In genomic region chrX:151852294-151852693, GRCh38 we compare ENCODE assay signal across 29 cellular contexts.
DNase-seq lines count a peak whose midpoint lies in the region; ATAC-seq and TF ChIP-seq lines count a peak whose summit lies in the region.
"Had no signal": no experiment of that assay in that cellular context is flagged by ENCODE, and none has a peak within 500 bp of the region (broad histone marks: within the 10 kb centered on the region; RNA-seq: fewer than 3 reads in every experiment).

No MANE protein-coding gene starts in this region.

- POLR2A ChIA-PET in T-cell (lab: Charles Lee) = no interaction called here

- no peaks in the 10 kb centered on the region for H3K4me1 ChIP-seq in mesendoderm (ENCODE audit: control insufficient read depth, low read depth, low read length)
- H3K4me1 ChIP-seq: ascending aorta, heart right ventricle, thyroid gland had no signal

- no peak overlapping the region for H4K8ac ChIP-seq in mesendoderm (ENCODE audit: low read depth, low read length)

- no peak overlapping the region for H3K27ac Mint-ChIP-seq in T-cell
- H3K27ac Mint-ChIP-seq: activated CD4-positive, alpha-beta T cell treated with anti-CD3 and anti-CD28 coated beads, Interleukin-2, amount 10 ng/mL, durations not matched to agents 24 days and 14 days; activated CD8-positive, alpha-beta memory T cell treated with anti-CD3 and anti-CD28 coated beads, Interleukin-2, amount 10 ng/mL, durations not matched to agents 7 days and 5 days; activated T-helper 1 cell treated with anti-CD3 and anti-CD28 coated beads, Interleukin-12 subunit alpha, Interleukin-12 subunit beta, Interleukin-2, Interleukin-4 antibody, amounts not matched to agents 30 ng/mL and 10 ng/mL and 1 ng/mL, durations not matched to agents 14 hours and 24 hours and 36 hours; naive thymus-derived CD8-positive, alpha-beta T cell; stimulated activated naive CD8-positive, alpha-beta T cell treated with anti-CD3 and anti-CD28 coated beads, Interleukin-15, Interleukin-2, amounts not matched to agents 100 ng/mL and 50 ng/mL, for 24 hours; T-helper 1 cell treated with Interleukin-12 subunit alpha and Interleukin-12 subunit beta and Interleukin-4 antibody, amounts not matched to agents 30 μg/mL and 1 μg/mL, for 36 hours had no signal

- no peaks in the 10 kb centered on the region for H3K36me3 Mint-ChIP-seq in T-cell
- H3K36me3 Mint-ChIP-seq: activated CD8-positive, alpha-beta memory T cell treated with anti-CD3 and anti-CD28 coated beads, Interleukin-2, amount 10 ng/mL, durations not matched to agents 7 days and 5 days; naive thymus-derived CD8-positive, alpha-beta T cell had no signal

- H3K27ac ChIP-seq in mesendoderm (ENCODE audit: low read depth, low read length) = no peak overlapping the region
- H3K27ac ChIP-seq: ascending aorta, heart right ventricle, ovary, thyroid gland had no signal

- H3K27me3 ChIP-seq in mesendoderm (ENCODE audit: insufficient read depth, low read length, poor library complexity) = no peaks in the 10 kb centered on the region
- H3K27me3 ChIP-seq: ascending aorta, ovary, thyroid gland had no signal

- no peak overlapping the region for H3K23ac ChIP-seq in mesendoderm (ENCODE audit: low read length)

- peak; percentile 74; the same call in 2 of the 3 replicates for ATAC-seq in SK-N-SH treated with all-trans-retinoic acid at 6 μM for 48 hours
- no peak for ATAC-seq in T-cell (replicated peaks in 1 of 4)
- ATAC-seq: activated CD8-positive, alpha-beta memory T cell treated with anti-CD3 and anti-CD28 coated beads, Interleukin-2, amount 10 ng/mL, durations not matched to agents 7 days and 5 days; heart right ventricle; left lobe of liver; naive thymus-derived CD8-positive, alpha-beta T cell; PC-3 had no signal

- H3K4ac ChIP-seq in mesendoderm (ENCODE audit: low read depth, low read length) = no peak overlapping the region

- WGBS in mesendoderm (ENCODE audit: extremely low coverage, insufficient coverage, low lambda C conversion rate) = no CpG with 5 or more reads among the region's 3 CpGs

- H2BK120ac ChIP-seq in mesendoderm (ENCODE audit: low read depth, low read length) = no peak overlapping the region

- H3K4me3 ChIP-seq in mesendoderm (ENCODE audit: low read length) = no peak overlapping the region
- H3K4me3 ChIP-seq: ascending aorta, heart right ventricle, ovary, thyroid gland had no signal

- no peak overlapping the region for H2AK5ac ChIP-seq in mesendoderm (ENCODE audit: low read length)

- H2BK15ac ChIP-seq in mesendoderm (replicated peaks; ENCODE audit: low read depth) = no peak overlapping the region

- no peak overlapping the region for H3K4me2 ChIP-seq in mesendoderm (ENCODE audit: low read length)

- H3K4me3 Mint-ChIP-seq in T-cell = no peak overlapping the region
- H3K4me3 Mint-ChIP-seq: activated CD4-positive, alpha-beta T cell treated with anti-CD3 and anti-CD28 coated beads, Interleukin-2, amount 10 ng/mL, durations not matched to agents 24 days and 14 days; activated CD8-positive, alpha-beta memory T cell treated with anti-CD3 and anti-CD28 coated beads, Interleukin-2, amount 10 ng/mL, durations not matched to agents 7 days and 5 days; activated T-helper 1 cell treated with anti-CD3 and anti-CD28 coated beads, Interleukin-12 subunit alpha, Interleukin-12 subunit beta, Interleukin-2, Interleukin-4 antibody, amounts not matched to agents 30 ng/mL and 10 ng/mL and 1 ng/mL, durations not matched to agents 14 hours and 24 hours and 36 hours; naive thymus-derived CD8-positive, alpha-beta T cell; stimulated activated naive CD8-positive, alpha-beta T cell treated with anti-CD3 and anti-CD28 coated beads, Interleukin-15, Interleukin-2, amounts not matched to agents 100 ng/mL and 50 ng/mL, for 24 hours; T-helper 1 cell treated with Interleukin-12 subunit alpha and Interleukin-12 subunit beta and Interleukin-4 antibody, amounts not matched to agents 30 μg/mL and 1 μg/mL, for 36 hours had no signal

- no peaks in the 10 kb centered on the region for H3K79me2 ChIP-seq in mesendoderm (ENCODE audit: control insufficient read depth, insufficient read depth, low read length)

- H4K5ac ChIP-seq in mesendoderm (ENCODE audit: low read length) = no peak overlapping the region

- H3K27me3 Mint-ChIP-seq in T-cell = peaks cover 0 to 24% of the 10 kb centered on the region in 2 donors
- H3K27me3 Mint-ChIP-seq: activated CD4-positive, alpha-beta T cell treated with anti-CD3 and anti-CD28 coated beads, Interleukin-2, amount 10 ng/mL, durations not matched to agents 24 days and 14 days; activated CD8-positive, alpha-beta memory T cell treated with anti-CD3 and anti-CD28 coated beads, Interleukin-2, amount 10 ng/mL, durations not matched to agents 7 days and 5 days; stimulated activated naive CD8-positive, alpha-beta T cell treated with anti-CD3 and anti-CD28 coated beads, Interleukin-15, Interleukin-2, amounts not matched to agents 100 ng/mL and 50 ng/mL, for 24 hours had no signal

- CTCF ChIA-PET in T-cell (lab: Charles Lee) = no interaction called here

- no peak overlapping the region for H2BK5ac ChIP-seq in mesendoderm (ENCODE audit: low read length)

- H3K56ac ChIP-seq in mesendoderm (ENCODE audit: low read length) = no peak overlapping the region

- DNase-seq in DMS 273 (lab: John Stamatoyannopoulos, UW; ENCODE audit: unreplicated experiment) (peak; percentile 18), DMS 273 treated with DMSO at 0.1 percent for 48 hours (lab: John Stamatoyannopoulos, UW) (no peak), HT1080 (ENCODE audit: low read depth) (peak; percentile 30), mesendoderm (peak; percentile 16), midbrain (lab: John Stamatoyannopoulos, UW) (no peak), NOMO-1 treated with DMSO at 0.1 percent for 48 hours (lab: John Stamatoyannopoulos, UW; ENCODE audit: unreplicated experiment) (no peak), T-cell (no peak)
- DNase-seq: 8988T; activated CD4-positive, alpha-beta T cell treated with anti-CD3 and anti-CD28 coated beads, Interleukin-2, amount 10 ng/mL, durations not matched to agents 24 days and 14 days; activated CD8-positive, alpha-beta memory T cell treated with anti-CD3 and anti-CD28 coated beads, Interleukin-2, amount 10 ng/mL, durations not matched to agents 7 days and 5 days; activated naive CD4-positive, alpha-beta T cell treated with anti-CD3 and anti-CD28 coated beads, Interleukin-2, amount 50 U/mL, for 16 hours; central memory CD4-positive, alpha-beta T cell; EL; HCEC 1CT; heart right ventricle; naive thymus-derived CD8-positive, alpha-beta T cell; NCI-H1105 treated with DMSO at 0.1 percent for 48 hours; NCI-H2081 treated with DMSO at 0.1 percent for 48 hours; NCI-H524 treated with DMSO at 0.1 percent for 48 hours; ovary; PC-3; SHP77 treated with DMSO at 0.1 percent for 48 hours; thyroid gland had no signal

- peaks cover 0 to 4% (median 0%) of the 10 kb centered on the region in 3 donors for H3K9me3 Mint-ChIP-seq in T-cell
- H3K9me3 Mint-ChIP-seq: activated CD4-positive, alpha-beta T cell treated with anti-CD3 and anti-CD28 coated beads, Interleukin-2, amount 10 ng/mL, durations not matched to agents 24 days and 14 days; activated T-helper 1 cell treated with anti-CD3 and anti-CD28 coated beads, Interleukin-12 subunit alpha, Interleukin-12 subunit beta, Interleukin-2, Interleukin-4 antibody, amounts not matched to agents 30 ng/mL and 10 ng/mL and 1 ng/mL, durations not matched to agents 14 hours and 24 hours and 36 hours; naive thymus-derived CD8-positive, alpha-beta T cell; stimulated activated naive CD8-positive, alpha-beta T cell treated with anti-CD3 and anti-CD28 coated beads, Interleukin-15, Interleukin-2, amounts not matched to agents 100 ng/mL and 50 ng/mL, for 24 hours; T-helper 1 cell treated with Interleukin-12 subunit alpha and Interleukin-12 subunit beta and Interleukin-4 antibody, amounts not matched to agents 30 μg/mL and 1 μg/mL, for 36 hours had no signal

- H3K36me3 ChIP-seq in mesendoderm (ENCODE audit: control insufficient read depth, insufficient read depth, low read length) = no peaks in the 10 kb centered on the region
- H3K36me3 ChIP-seq: ascending aorta, heart right ventricle, ovary, thyroid gland had no signal

- H3K9ac ChIP-seq in mesendoderm (ENCODE audit: low read length) = no peak overlapping the region

- H3K18ac ChIP-seq in mesendoderm (ENCODE audit: low read length) = no peak overlapping the region

- no peaks in the 10 kb centered on the region for H3K4me1 Mint-ChIP-seq in T-cell
- H3K4me1 Mint-ChIP-seq: activated CD4-positive, alpha-beta T cell treated with anti-CD3 and anti-CD28 coated beads, Interleukin-2, amount 10 ng/mL, durations not matched to agents 24 days and 14 days; activated CD8-positive, alpha-beta memory T cell treated with anti-CD3 and anti-CD28 coated beads, Interleukin-2, amount 10 ng/mL, durations not matched to agents 7 days and 5 days; naive thymus-derived CD8-positive, alpha-beta T cell had no signal

- H3K79me1 ChIP-seq in mesendoderm (ENCODE audit: low read length) = no peaks in the 10 kb centered on the region

TF ChIP-seq in SK-N-SH treated with all-trans-retinoic acid at 6 μM for 48 hours, 23 proteins besides CTCF, POLR2A, EP300 and RAD21 (continues in another document):
- TF ChIP-seq PATZ1 (CRISPR knock-in tag; IDR thresholded peaks at IDR 0.05; ENCODE audit: borderline replicate concordance) = no peak
- TF ChIP-seq ZC3H10 (CRISPR knock-in tag; IDR thresholded peaks at IDR 0.05) = no peak
- TF ChIP-seq GLIS3 (CRISPR knock-in tag; IDR thresholded peaks at IDR 0.05) = no peak
- no peak for TF ChIP-seq ZNF70 (CRISPR knock-in tag; IDR thresholded peaks at IDR 0.05)
- no peak for TF ChIP-seq ESRRG (CRISPR knock-in tag; IDR thresholded peaks at IDR 0.05)
- TF ChIP-seq ARNTL (CRISPR knock-in tag; IDR thresholded peaks at IDR 0.05; ENCODE audit: borderline replicate concordance, low read depth) = no peak
- TF ChIP-seq CSDC2 (CRISPR knock-in tag; IDR thresholded peaks at IDR 0.05) = no peak
- no peak for TF ChIP-seq RARB (CRISPR knock-in tag; IDR thresholded peaks at IDR 0.05)
- no peak for TF ChIP-seq OSR1 (CRISPR knock-in tag; IDR thresholded peaks at IDR 0.05)
- TF ChIP-seq ZNF8 (CRISPR knock-in tag; IDR thresholded peaks at IDR 0.05) = no peak

Comparison
In these comparisons a context has a peak if more than half of its experiments do, and no peak if none do; other contexts are left out.
1. DNase-seq: peak in DMS 273 (single experiment), HT1080 (single experiment) and mesendoderm (single experiment); none in DMS 273 treated with DMSO at 0.1 percent for 48 hours (single experiment), midbrain (single experiment), NOMO-1 treated with DMSO at 0.1 percent for 48 hours (single experiment) and T-cell (0 of 34).